16 cellular contexts compared by ENCODE assay signal in the genomic region with DNA sequence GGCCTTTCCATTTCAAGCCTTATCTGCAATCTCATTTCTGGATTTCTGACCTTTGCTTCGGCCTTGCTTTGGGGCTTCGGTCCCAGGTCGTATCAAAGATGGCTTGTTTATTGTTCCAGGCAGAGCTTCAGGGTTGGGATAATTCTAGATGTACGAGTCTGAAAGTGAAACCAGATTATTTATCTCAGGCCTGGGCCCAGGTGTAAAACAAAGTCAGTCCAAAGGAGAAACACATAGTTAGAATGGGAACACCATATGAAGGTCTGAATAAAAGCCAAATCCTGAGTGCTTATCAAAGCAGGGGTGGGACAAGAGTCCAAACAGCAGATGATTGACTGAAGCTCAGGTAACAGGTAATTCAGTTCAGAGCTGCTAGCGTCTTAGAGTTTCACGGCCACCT.
"Had no signal": no experiment of that assay in that cellular context is flagged by ENCODE, and none has a peak within 500 bp of the region (broad histone marks: within the 10 kb centered on the region; RNA-seq: fewer than 3 reads in every experiment).

No MANE protein-coding gene starts in this region.

- H3K36me3 ChIP-seq: breast epithelium had no signal

- H3K4me1 Mint-ChIP-seq: WTC11 had no signal

- H3K9me3 Mint-ChIP-seq: activated naive CD8-positive, alpha-beta T cell treated with anti-CD3 and anti-CD28 coated beads for 36 hours; activated T-cell treated with anti-CD3 and anti-CD28 coated beads, Interleukin-2, amount 50 U/mL, for 72 hours; endodermal cell; nephron; WTC11 had no signal

- H3K27ac Mint-ChIP-seq: activated naive CD8-positive, alpha-beta T cell treated with anti-CD3 and anti-CD28 coated beads for 36 hours; activated T-cell treated with anti-CD3 and anti-CD28 coated beads, Interleukin-2, amount 50 U/mL, for 72 hours; endodermal cell; nephron; WTC11 had no signal

- H3K27me3 ChIP-seq: breast epithelium, gastrocnemius medialis, heart left ventricle, spleen, thyroid gland had no signal

- H3K27me3 Mint-ChIP-seq: activated naive CD8-positive, alpha-beta T cell treated with anti-CD3 and anti-CD28 coated beads for 36 hours had no signal

- H3K4me3 Mint-ChIP-seq: activated naive CD8-positive, alpha-beta T cell treated with anti-CD3 and anti-CD28 coated beads for 36 hours; activated T-cell treated with anti-CD3 and anti-CD28 coated beads, Interleukin-2, amount 50 U/mL, for 72 hours; endodermal cell; nephron; WTC11 had no signal

- H3K4me3 ChIP-seq: breast epithelium, gastrocnemius medialis, heart left ventricle, psoas muscle, spleen, thyroid gland had no signal

- H3K27ac ChIP-seq: breast epithelium, gastrocnemius medialis, heart left ventricle, psoas muscle, thyroid gland had no signal

- H3K9me3 ChIP-seq: breast epithelium, gastrocnemius medialis, heart left ventricle, psoas muscle, spleen, thyroid gland had no signal

- ATAC-seq: activated T-cell treated with anti-CD3 and anti-CD28 coated beads, Interleukin-2, amount 50 U/mL, for 72 hours; gastrocnemius medialis; heart left ventricle; psoas muscle; sciatic nerve; WTC11 had no signal

- DNase-seq: activated CD8-positive, alpha-beta memory T cell treated with anti-CD3 and anti-CD28 coated beads, Interleukin-2, amount 50 U/mL, for 4 hours; activated naive CD8-positive, alpha-beta T cell treated with anti-CD3 and anti-CD28 coated beads for 36 hours; activated T-cell treated with anti-CD3 and anti-CD28 coated beads, Interleukin-2, amount 50 U/mL, for 72 hours; aorta; dermis blood vessel endothelial cell; endodermal cell; gastrocnemius medialis; heart left ventricle; psoas muscle; SIG-M5; spleen; thyroid gland had no signal

- H3K4me1 ChIP-seq: breast epithelium, gastrocnemius medialis, psoas muscle, thyroid gland had no signal
